8 cellular contexts compared by ENCODE assay signal in genomic region chr10:63630085-63630927, GRCh38.
A peak's percentile ranks its signal among the peaks of the same experiment; 100 is the strongest.
DNase-seq lines count a peak whose midpoint lies in the region; ATAC-seq and TF ChIP-seq lines count a peak whose summit lies in the region.

No MANE protein-coding gene starts in this region.

- peak overlapping the region; percentile 94 for H3K4me2 ChIP-seq in mammary epithelial cell (ENCODE audit: insufficient read depth, low read depth, low read length)

- DNase-seq in A673 (ENCODE audit: low spot score) (peak; percentile 92), NCI-H2107 treated with DMSO at 0.1 percent for 48 hours (lab: John Stamatoyannopoulos, UW; ENCODE audit: unreplicated experiment) (peak; percentile 29), mammary epithelial cell (peak; percentile 87), inferior parietal cortex (ENCODE audit: extremely low spot score) (peak; percentile 67), smooth muscle cell of the brain vasculature (ENCODE audit: low read depth, low spot score) (peak; percentile 73)

- CTCF ChIA-PET in A673 (lab: Charles Lee), result interaction anchor here (0.7 to 2.8 kb wide), 4 partner anchors 83 to 464 kb away, joined by 3 to 14 read pairs (median 5); no protein-coding TSS in a partner anchor
- CTCF ChIA-PET in mammary epithelial cell (lab: Charles Lee; ENCODE audit: low non-redundant PET), result interaction anchor here (0.5 to 0.9 kb wide), 4 partner anchors 88 to 362 kb away, joined by 3 to 5 read pairs (median 4); no protein-coding TSS in a partner anchor

- WGBS in mammary epithelial cell (ENCODE audit: low coverage, missing lambda C conversion rate), result 0% methylated on average over 7 of the region's 69 CpGs

- no peaks in the 10 kb centered on the region for H3K79me2 ChIP-seq in mammary epithelial cell (ENCODE audit: insufficient read depth, low read length)

- BruUV-seq in A673 (replicated peaks; lab: Mats Ljungman, UMichigan) (no TSS peak), mammary epithelial cell (replicated peaks; lab: Mats Ljungman, UMichigan) (no TSS peak)

- H3K4me3 ChIP-seq in A673 (ENCODE audit: low read depth, low read length, poor library complexity, severe bottlenecking) (peak overlapping the region; percentile 61), WI38 (ENCODE audit: low read depth, low read length) (peak overlapping the region; percentile 72), mammary epithelial cell (replicated peaks in 1 of 3; ENCODE audit: insufficient read depth in 1 of 3, low read depth in 2 of 3, low read length in 3 of 3) (peak overlapping the region; percentile 43 to 72 (median 63))

- no peaks in the 10 kb centered on the region for H4K20me1 ChIP-seq in mammary epithelial cell (ENCODE audit: insufficient read depth, low read length)

- H3K27ac ChIP-seq in A673 (ENCODE audit: low read depth, low read length, poor library complexity, severe bottlenecking), result peak overlapping the region; percentile 96
- H3K27ac ChIP-seq in mammary epithelial cell (ENCODE audit: insufficient read depth, low read depth, low read length), result peak overlapping the region; percentile 97

- in situ Hi-C loops in mammary epithelial cell (cut with MboI; ENCODE audit: low sequenced_read_pairs in 2 of 2), result loop anchor here (5.0 kb wide), 1 partner anchor 82 kb away; no protein-coding TSS in a partner anchor

- H3K9me3 ChIP-seq in A673 (ENCODE audit: low read depth, low read length, poor library complexity, severe bottlenecking), result no peaks in the 10 kb centered on the region
- no peaks in the 10 kb centered on the region for H3K9me3 ChIP-seq in mammary epithelial cell (replicated peaks; ENCODE audit: insufficient read depth, low read length)

- H3K4me1 ChIP-seq in A673 (ENCODE audit: insufficient read depth, low read length, poor library complexity, severe bottlenecking), result peaks cover 40% of the 10 kb centered on the region
- H3K4me1 ChIP-seq in mammary epithelial cell (ENCODE audit: insufficient read depth, low read length), result peaks cover 30% of the 10 kb centered on the region

- peak; percentile 27 for ATAC-seq in HG03060 (IDR thresholded peaks at IDR 0.05; ENCODE audit: low read depth, unreplicated experiment)

- TF ChIP-seq POLR2A in GM18526 (IDR thresholded peaks at IDR 0.05; ENCODE audit: extremely low read depth, insufficient read length), result peak; percentile 79

- intact Hi-C loops in A673 (cut with micrococcal nuclease; ENCODE audit: unreplicated experiment), result loop anchor here (2.0 to 5.0 kb wide), 3 partner anchors 82 to 166 kb away; partner anchors contain the start of gene JMJD1C
- intact Hi-C loops in mammary epithelial cell (cut with micrococcal nuclease), result loop anchor here (5.0 kb wide), 1 partner anchor 187 kb away; no protein-coding TSS in a partner anchor

- H2AFZ ChIP-seq in mammary epithelial cell (ENCODE audit: low read depth, low read length), result peak overlapping the region; percentile 92

- H3K36me3 ChIP-seq in A673 (ENCODE audit: insufficient read depth, low read length, poor library complexity, severe bottlenecking) (no peaks in the 10 kb centered on the region), mammary epithelial cell (ENCODE audit: insufficient read depth, low read length) (no peaks in the 10 kb centered on the region)

- H3K27me3 ChIP-seq in A673 (replicated peaks; ENCODE audit: insufficient read depth, low read depth, low read length, poor library complexity) (no peaks in the 10 kb centered on the region), mammary epithelial cell (ENCODE audit: insufficient read depth, low read length) (no peaks in the 10 kb centered on the region)

- dilution Hi-C loops in mammary epithelial cell (cut with HindIII; ENCODE audit: low sequenced_read_pairs), result loop anchor here (5.0 kb wide), 1 partner anchor 82 kb away; no protein-coding TSS in a partner anchor

- no peak for TF ChIP-seq CTCF in A673 (conservative IDR thresholded peaks at IDR 0.05; ENCODE audit: low read depth, low read length)
- no peak for TF ChIP-seq CTCF in WI38 (IDR thresholded peaks at IDR 0.05; ENCODE audit: low read depth, low read length)
- no peak for TF ChIP-seq CTCF in mammary epithelial cell (conservative IDR thresholded peaks at IDR 0.05 in 1 of 2, IDR thresholded peaks at IDR 0.05 in 1 of 2; ENCODE audit: extremely low read depth in 1 of 2, insufficient read depth in 1 of 2, low read depth in 1 of 2, low read length in 2 of 2)

- peak overlapping the region; percentile 80 for H3K9ac ChIP-seq in mammary epithelial cell (ENCODE audit: insufficient read depth, low read length)

- POLR2A ChIA-PET in A673 (lab: Charles Lee; ENCODE audit: low non-redundant PET), result interaction anchor here (0.6 kb wide), 2 partner anchors 137 to 216 kb away, joined by 3 to 4 read pairs; no protein-coding TSS in a partner anchor

Comparison
In these comparisons a context has a peak if more than half of its experiments do, and no peak if none do; other contexts are left out.
1. Peak in every context shown above with its lines: DNase-seq, ATAC-seq, H3K4me3 ChIP-seq and H3K27ac ChIP-seq.
2. DNase-seq: peak in every context shown above with its lines; median percentile 92 in A673; 87 in mammary epithelial cell; 73 in smooth muscle cell of the brain vasculature; 67 in inferior parietal cortex; 29 in NCI-H2107 treated with DMSO at 0.1 percent for 48 hours.